ENCODE assay signal across 15 cellular contexts in the genomic region with DNA sequence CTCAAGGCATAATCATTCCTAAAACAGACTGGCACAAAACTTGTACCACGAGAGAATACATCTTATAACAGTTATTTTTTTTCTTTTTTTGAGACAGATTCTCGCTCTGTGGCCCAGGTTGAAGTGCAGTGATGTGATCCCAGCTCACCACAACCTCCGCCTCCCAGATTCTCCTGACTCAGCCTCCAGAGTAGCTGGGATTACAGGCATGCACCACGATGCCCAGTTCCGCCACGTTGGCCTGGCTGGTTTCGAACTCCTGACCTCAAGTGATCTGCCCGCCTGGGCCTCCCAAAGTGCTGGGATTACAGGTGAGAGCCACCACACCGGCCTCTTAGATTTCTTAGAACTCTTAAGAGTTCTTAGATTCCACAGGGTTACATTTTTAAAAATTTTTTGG. TPM values are rescaled to one million over a fixed set of nuclear protein-coding genes. Genes with fewer than 3 reads are reported as not detected.
DNase-seq lines count a peak whose midpoint lies in the region; ATAC-seq and TF ChIP-seq lines count a peak whose summit lies in the region.
"Had no signal": no experiment of that assay in that cellular context is flagged by ENCODE, and none has a peak within 500 bp of the region (broad histone marks: within the 10 kb centered on the region; RNA-seq: fewer than 3 reads in every experiment).

No MANE protein-coding gene starts in this region.

- POLR2A ChIA-PET in activated CD4-positive, alpha-beta T cell treated with anti-CD3 and anti-CD28 coated beads, Interleukin-2, amount 10 ng/mL, durations not matched to agents 7 days and 5 days (lab: Charles Lee): no interaction called here

- peaks cover 81% of the 10 kb centered on the region for H3K4me1 Mint-ChIP-seq in stimulated activated naive CD8-positive, alpha-beta T cell treated with anti-CD3 and anti-CD28 coated beads, Interleukin-15, Interleukin-2, amounts not matched to agents 100 ng/mL and 50 ng/mL, for 24 hours (ENCODE audit: low read depth)
- peaks cover 68% of the 10 kb centered on the region for H3K4me1 Mint-ChIP-seq in activated T-helper 1 cell treated with anti-CD3 and anti-CD28 coated beads, Interleukin-12 subunit alpha, Interleukin-12 subunit beta, Interleukin-2, Interleukin-4 antibody, amounts not matched to agents 30 ng/mL and 10 ng/mL and 1 ng/mL, durations not matched to agents 14 hours and 24 hours and 36 hours (ENCODE audit: low read depth)
- H3K4me1 Mint-ChIP-seq in activated CD4-positive, alpha-beta T cell treated with anti-CD3 and anti-CD28 coated beads, Interleukin-2, amount 10 ng/mL, durations not matched to agents 7 days and 5 days: peaks cover 59% of the 10 kb centered on the region

- no peak overlapping the region for H3K9ac ChIP-seq in iPS-20b (ENCODE audit: low read depth, low read length)

- H3K4me3 Mint-ChIP-seq in stimulated activated naive CD8-positive, alpha-beta T cell treated with anti-CD3 and anti-CD28 coated beads, Interleukin-15, Interleukin-2, amounts not matched to agents 100 ng/mL and 50 ng/mL, for 24 hours: peak overlapping the region; percentile 94
- peak overlapping the region; percentile 45 for H3K4me3 Mint-ChIP-seq in activated T-helper 1 cell treated with anti-CD3 and anti-CD28 coated beads, Interleukin-12 subunit alpha, Interleukin-12 subunit beta, Interleukin-2, Interleukin-4 antibody, amounts not matched to agents 30 ng/mL and 10 ng/mL and 1 ng/mL, durations not matched to agents 14 hours and 24 hours and 36 hours
- H3K4me3 Mint-ChIP-seq in activated CD4-positive, alpha-beta T cell treated with anti-CD3 and anti-CD28 coated beads, Interleukin-2, amount 10 ng/mL, durations not matched to agents 7 days and 5 days: no peak overlapping the region

- H3K27me3 Mint-ChIP-seq in stimulated activated naive CD8-positive, alpha-beta T cell treated with anti-CD3 and anti-CD28 coated beads, Interleukin-15, Interleukin-2, amounts not matched to agents 100 ng/mL and 50 ng/mL, for 24 hours: no peaks in the 10 kb centered on the region
- H3K27me3 Mint-ChIP-seq in activated T-helper 1 cell treated with anti-CD3 and anti-CD28 coated beads, Interleukin-12 subunit alpha, Interleukin-12 subunit beta, Interleukin-2, Interleukin-4 antibody, amounts not matched to agents 30 ng/mL and 10 ng/mL and 1 ng/mL, durations not matched to agents 14 hours and 24 hours and 36 hours (ENCODE audit: insufficient read depth): peaks cover 3% of the 10 kb centered on the region
- H3K27me3 Mint-ChIP-seq in activated CD4-positive, alpha-beta T cell treated with anti-CD3 and anti-CD28 coated beads, Interleukin-2, amount 10 ng/mL, durations not matched to agents 7 days and 5 days: no peaks in the 10 kb centered on the region

- TF ChIP-seq CTCF in left lung (IDR thresholded peaks at IDR 0.05): no peak

- no peak for ATAC-seq in stimulated activated naive CD8-positive, alpha-beta T cell treated with anti-CD3 and anti-CD28 coated beads, Interleukin-15, Interleukin-2, amounts not matched to agents 100 U/mL and 50 U/mL, for 24 hours
- no peak for ATAC-seq in left lung

- H3K4me3 ChIP-seq in iPS-20b (ENCODE audit: low read length) (peak overlapping the region; percentile 96; the same call in 1 of the 2 replicates), left lung (no peak overlapping the region)

- no peaks in the 10 kb centered on the region for H3K9me3 ChIP-seq in iPS-20b (ENCODE audit: insufficient read depth, low read depth, low read length)
- H3K9me3 ChIP-seq in left lung: no peaks in the 10 kb centered on the region

- intact Hi-C loops in activated T-helper 1 cell treated with anti-CD3 and anti-CD28 coated beads, Interleukin-12 subunit alpha, Interleukin-12 subunit beta, Interleukin-2, Interleukin-4 antibody, amounts not matched to agents 30 ng/mL and 10 ng/mL and 1 ng/mL, durations not matched to agents 14 hours and 24 hours and 36 hours (cut with micrococcal nuclease): loop anchor here (2.0 to 10.0 kb wide), 3 partner anchors 33 to 1085 kb away; partner anchors contain the start of genes CPD, NEK8 and TLCD1
- intact Hi-C loops in left lung (cut with DNase I): loop anchor here in 1 of 2 donors (5.0 to 10.0 kb wide), 2 partner anchors 55 to 143 kb away; no protein-coding TSS in a partner anchor

- H3K27me3 ChIP-seq in iPS-20b (ENCODE audit: insufficient read depth, low read length) (no peaks in the 10 kb centered on the region), left lung (no peaks in the 10 kb centered on the region)

- no peaks in the 10 kb centered on the region for H3K9me3 Mint-ChIP-seq in stimulated activated naive CD8-positive, alpha-beta T cell treated with anti-CD3 and anti-CD28 coated beads, Interleukin-15, Interleukin-2, amounts not matched to agents 100 ng/mL and 50 ng/mL, for 24 hours
- H3K9me3 Mint-ChIP-seq in activated T-helper 1 cell treated with anti-CD3 and anti-CD28 coated beads, Interleukin-12 subunit alpha, Interleukin-12 subunit beta, Interleukin-2, Interleukin-4 antibody, amounts not matched to agents 30 ng/mL and 10 ng/mL and 1 ng/mL, durations not matched to agents 14 hours and 24 hours and 36 hours: no peaks in the 10 kb centered on the region
- no peaks in the 10 kb centered on the region for H3K9me3 Mint-ChIP-seq in activated CD4-positive, alpha-beta T cell treated with anti-CD3 and anti-CD28 coated beads, Interleukin-2, amount 10 ng/mL, durations not matched to agents 7 days and 5 days

- H3K27ac ChIP-seq in iPS-20b (ENCODE audit: low read length) (no peak overlapping the region), left lung (no peak overlapping the region)

- H3K36me3 Mint-ChIP-seq in stimulated activated naive CD8-positive, alpha-beta T cell treated with anti-CD3 and anti-CD28 coated beads, Interleukin-15, Interleukin-2, amounts not matched to agents 100 ng/mL and 50 ng/mL, for 24 hours (ENCODE audit: low read depth): peaks cover 74% of the 10 kb centered on the region
- peaks cover 52% of the 10 kb centered on the region for H3K36me3 Mint-ChIP-seq in activated T-helper 1 cell treated with anti-CD3 and anti-CD28 coated beads, Interleukin-12 subunit alpha, Interleukin-12 subunit beta, Interleukin-2, Interleukin-4 antibody, amounts not matched to agents 30 ng/mL and 10 ng/mL and 1 ng/mL, durations not matched to agents 14 hours and 24 hours and 36 hours (ENCODE audit: low read depth)
- peaks cover 67% of the 10 kb centered on the region for H3K36me3 Mint-ChIP-seq in activated CD4-positive, alpha-beta T cell treated with anti-CD3 and anti-CD28 coated beads, Interleukin-2, amount 10 ng/mL, durations not matched to agents 7 days and 5 days (ENCODE audit: low read depth)

- no peak for DNase-seq in stimulated activated naive CD8-positive, alpha-beta T cell treated with anti-CD3 and anti-CD28 coated beads, Interleukin-15, Interleukin-2, amounts not matched to agents 100 U/mL and 50 U/mL, for 24 hours
- no peak for DNase-seq in activated T-helper 1 cell treated with anti-CD3 and anti-CD28 coated beads, Interleukin-12 subunit alpha, Interleukin-12 subunit beta, Interleukin-2, Interleukin-4 antibody, amounts not matched to agents 30 ng/mL and 10 ng/mL and 1 ng/mL, durations not matched to agents 14 hours and 24 hours and 36 hours (ENCODE audit: low spot score)
- DNase-seq in CD1c-positive myeloid dendritic cell (ENCODE audit: extremely low spot score) (no peak), mesenteric fat pad (ENCODE audit: low spot score) (no peak), left lung (no peak)
- no peak for DNase-seq in activated CD4-positive, alpha-beta T cell treated with anti-CD3 and anti-CD28 coated beads, Interleukin-2, amount 10 ng/mL, durations not matched to agents 7 days and 5 days
- DNase-seq: activated CD8-positive, alpha-beta memory T cell treated with anti-CD3 and anti-CD28 coated beads, Interleukin-2, amount 50 U/mL, for 48 hours; central memory CD4-positive, alpha-beta T cell; NCI-H1417 treated with DMSO at 0.1 percent for 48 hours had no signal

- H3K36me3 ChIP-seq in iPS-20b (ENCODE audit: insufficient read depth, low read depth, low read length): peaks cover 59% of the 10 kb centered on the region
- peaks cover 3 to 57% of the 10 kb centered on the region in 2 donors for H3K36me3 ChIP-seq in left lung

- H3K27ac Mint-ChIP-seq in stimulated activated naive CD8-positive, alpha-beta T cell treated with anti-CD3 and anti-CD28 coated beads, Interleukin-15, Interleukin-2, amounts not matched to agents 100 ng/mL and 50 ng/mL, for 24 hours: peak overlapping the region; percentile 77
- H3K27ac Mint-ChIP-seq in activated T-helper 1 cell treated with anti-CD3 and anti-CD28 coated beads, Interleukin-12 subunit alpha, Interleukin-12 subunit beta, Interleukin-2, Interleukin-4 antibody, amounts not matched to agents 30 ng/mL and 10 ng/mL and 1 ng/mL, durations not matched to agents 14 hours and 24 hours and 36 hours: no peak overlapping the region
- no peak overlapping the region for H3K27ac Mint-ChIP-seq in activated CD4-positive, alpha-beta T cell treated with anti-CD3 and anti-CD28 coated beads, Interleukin-2, amount 10 ng/mL, durations not matched to agents 7 days and 5 days

- peaks cover 4% of the 10 kb centered on the region for H3K4me1 ChIP-seq in iPS-20b (ENCODE audit: insufficient read depth, low read length)
- peaks cover 31 to 74% of the 10 kb centered on the region in 2 donors for H3K4me1 ChIP-seq in left lung

- CTCF ChIA-PET in activated CD4-positive, alpha-beta T cell treated with anti-CD3 and anti-CD28 coated beads, Interleukin-2, amount 10 ng/mL, durations not matched to agents 7 days and 5 days (lab: Charles Lee): interaction anchor here (0.8 to 3.3 kb wide), 6 partner anchors 10 to 166 kb away, joined by 3 to 26 read pairs (median 6); no protein-coding TSS in a partner anchor

RNA-seq across cellular contexts. Expression of gene NUFIP2, which starts 4.1 kb away (rescaled TPM):
- 92.2 and 95.5 TPM in 2 replicates for total RNA-seq in activated T-helper 1 cell treated with anti-CD3 and anti-CD28 coated beads, Interleukin-12 subunit alpha, Interleukin-12 subunit beta, Interleukin-2, Interleukin-4 antibody, amounts not matched to agents 30 ng/mL and 10 ng/mL and 1 ng/mL, durations not matched to agents 14 hours and 24 hours and 36 hours
- total RNA-seq in mesenteric fat pad (51.7 TPM), left lung (10 to 100 TPM; 54.7 to 61.2 TPM)
- 10 to 100 TPM; 66.9 to 85.4 TPM for total RNA-seq in activated CD4-positive, alpha-beta T cell treated with anti-CD3 and anti-CD28 coated beads, Interleukin-2, amount 10 ng/mL, durations not matched to agents 7 days and 5 days

RNA-seq across cellular contexts. Expression of gene CRYBA1, which starts 43.2 kb away (rescaled TPM):
- total RNA-seq in activated T-helper 1 cell treated with anti-CD3 and anti-CD28 coated beads, Interleukin-12 subunit alpha, Interleukin-12 subunit beta, Interleukin-2, Interleukin-4 antibody, amounts not matched to agents 30 ng/mL and 10 ng/mL and 1 ng/mL, durations not matched to agents 14 hours and 24 hours and 36 hours: not detected in 2 replicates
- total RNA-seq in mesenteric fat pad: not detected
- total RNA-seq in left lung: not detected
- total RNA-seq in activated CD4-positive, alpha-beta T cell treated with anti-CD3 and anti-CD28 coated beads, Interleukin-2, amount 10 ng/mL, durations not matched to agents 7 days and 5 days: not detected
- total RNA-seq: HT-29; myocyte; skeletal muscle tissue; T-helper 2 cell treated with Interferon-gamma antibody and Interleukin-4, amounts not matched to agents 100 ng/mL and 5 ng/mL, for 36 hours had no signal
